ENCODE assay signal across 9 cellular contexts in the genomic region with DNA sequence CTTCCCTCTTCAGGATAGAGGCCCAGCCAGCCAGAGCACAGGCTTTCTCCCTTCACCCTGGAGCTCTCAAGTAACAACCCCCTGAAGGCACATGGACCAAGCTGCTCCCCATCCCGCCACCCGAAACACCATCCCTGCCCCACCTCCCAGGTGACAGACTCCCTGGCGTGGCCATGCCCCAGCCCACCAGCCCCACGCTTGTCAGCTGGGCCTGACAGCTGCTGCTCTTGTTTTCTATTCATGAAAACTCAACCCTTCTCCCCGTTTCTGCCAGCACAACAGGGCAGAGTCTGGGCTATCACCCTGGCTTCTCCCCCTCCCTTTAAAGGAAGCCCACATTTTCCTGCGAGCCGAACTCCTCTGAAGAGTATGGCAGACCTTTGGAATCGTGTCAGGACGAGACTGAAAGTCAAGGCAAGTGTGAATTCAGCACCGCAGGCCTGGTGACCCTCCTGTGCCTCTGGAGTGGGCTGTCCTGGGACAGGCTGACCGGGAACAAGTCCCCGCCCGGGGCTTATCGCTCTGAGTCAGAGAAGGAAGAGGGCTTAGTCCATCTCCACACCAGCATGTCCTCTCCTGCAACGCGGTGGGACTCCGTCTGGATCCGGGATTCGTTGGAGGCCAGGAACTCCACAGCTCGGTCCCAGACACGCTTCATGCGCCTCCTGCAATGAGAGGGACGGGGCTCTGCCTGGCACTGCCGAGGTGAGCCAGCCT. TPM values are rescaled to one million over a fixed set of nuclear protein-coding genes. Genes with fewer than 3 reads are reported as not detected.
DNase-seq lines count a peak whose midpoint lies in the region; ATAC-seq and TF ChIP-seq lines count a peak whose summit lies in the region.
"Had no signal": no experiment of that assay in that cellular context is flagged by ENCODE, and none has a peak within 500 bp of the region (broad histone marks: within the 10 kb centered on the region; RNA-seq: fewer than 3 reads in every experiment).

No MANE protein-coding gene starts in this region.

- H3K27me3 Mint-ChIP-seq in stimulated activated naive CD8-positive, alpha-beta T cell treated with anti-CD3 and anti-CD28 coated beads, Interleukin-15, amount 100 ng/mL, for 72 hours: peaks cover 25% of the 10 kb centered on the region
- peaks cover 0 to 14% of the 10 kb centered on the region in 2 donors for H3K27me3 Mint-ChIP-seq in effector memory CD8-positive, alpha-beta T cell
- H3K27me3 Mint-ChIP-seq in naive B cell: peaks cover 0 to 9% (median 3%) of the 10 kb centered on the region in 3 donors

- H3K36me3 Mint-ChIP-seq in effector memory CD8-positive, alpha-beta T cell (ENCODE audit: insufficient read depth): peaks cover 53% of the 10 kb centered on the region
- H3K36me3 Mint-ChIP-seq in naive B cell: peaks cover 0 to 10% of the 10 kb centered on the region in 2 donors

- TF ChIP-seq POLR2A in vagina (IDR thresholded peaks at IDR 0.05): no peak
- no peak for TF ChIP-seq POLR2A in adrenal gland (IDR thresholded peaks at IDR 0.05)

- TF ChIP-seq CTCF in vagina (IDR thresholded peaks at IDR 0.05) (no peak), adrenal gland (IDR thresholded peaks at IDR 0.05) (no peak)

- no peaks in the 10 kb centered on the region for H3K9me3 Mint-ChIP-seq in stimulated activated naive CD8-positive, alpha-beta T cell treated with anti-CD3 and anti-CD28 coated beads, Interleukin-15, amount 100 ng/mL, for 72 hours
- no peaks in the 10 kb centered on the region for H3K9me3 Mint-ChIP-seq in effector memory CD8-positive, alpha-beta T cell
- peaks cover 0 to under 1% (median 0%) of the 10 kb centered on the region in 7 donors for H3K9me3 Mint-ChIP-seq in naive B cell

- peaks cover 56% of the 10 kb centered on the region for H3K4me1 ChIP-seq in vagina
- peaks cover 13 to 24% of the 10 kb centered on the region in 2 donors for H3K4me1 ChIP-seq in adrenal gland (replicated peaks in 1 of 2)

- H3K36me3 ChIP-seq in vagina (peaks cover 2 to 40% of the 10 kb centered on the region in 2 donors), adrenal gland (replicated peaks in 1 of 2) (peaks cover 0 to 52% of the 10 kb centered on the region in 2 donors), MG63 (peaks cover 13% of the 10 kb centered on the region)

- peaks cover 18% of the 10 kb centered on the region for H3K4me1 Mint-ChIP-seq in stimulated activated naive CD8-positive, alpha-beta T cell treated with anti-CD3 and anti-CD28 coated beads, Interleukin-15, amount 100 ng/mL, for 72 hours
- H3K4me1 Mint-ChIP-seq in effector memory CD8-positive, alpha-beta T cell (ENCODE audit: low read depth in 2 of 2): peaks cover 12 to 14% of the 10 kb centered on the region in 2 donors
- H3K4me1 Mint-ChIP-seq in naive B cell: peaks cover 6 to 13% (median 12%) of the 10 kb centered on the region in 3 donors

- no peaks in the 10 kb centered on the region for H3K9me3 ChIP-seq in vagina
- H3K9me3 ChIP-seq in adrenal gland (replicated peaks in 1 of 3): no peaks in the 10 kb centered on the region
- H3K9me3 ChIP-seq in MG63: no peaks in the 10 kb centered on the region

- in situ Hi-C loops in ACHN (cut with HindIII; ENCODE audit: low pct_ligation_motif_present, low pct_unique_long_range_greater_than_20kb, low sequenced_read_pairs): no loop called here

- ATAC-seq in stimulated activated naive CD8-positive, alpha-beta T cell treated with anti-CD3 and anti-CD28 coated beads, Interleukin-15, amount 100 ng/mL, for 72 hours: peak; percentile 28
- no peak for ATAC-seq in stimulated activated naive CD8-positive, alpha-beta T cell treated with anti-CD3 and anti-CD28 coated beads, Interleukin-15, Interleukin-2, amounts not matched to agents 100 U/mL and 50 U/mL, for 24 hours
- peak; percentile 4 for ATAC-seq in effector memory CD8-positive, alpha-beta T cell (replicated peaks)
- ATAC-seq in naive B cell (ENCODE audit: low read depth in 2 of 2): peak; percentile 4 to 5

- peak in 1 of 2 donors; percentile 23 for DNase-seq in stimulated activated naive CD8-positive, alpha-beta T cell treated with anti-CD3 and anti-CD28 coated beads, Interleukin-15, amount 100 ng/mL, for 72 hours
- DNase-seq in stimulated activated naive CD8-positive, alpha-beta T cell treated with anti-CD3 and anti-CD28 coated beads, Interleukin-15, Interleukin-2, amounts not matched to agents 100 U/mL and 50 U/mL, for 24 hours: no peak
- DNase-seq in effector memory CD8-positive, alpha-beta T cell: no peak
- DNase-seq in naive B cell: no peak
- no peak for DNase-seq in vagina (ENCODE audit: extremely low spot score in 2 of 2)
- no peak for DNase-seq in adrenal gland
- DNase-seq in MG63: no peak
- DNase-seq in ACHN: no peak

- no peak overlapping the region for H3K27ac Mint-ChIP-seq in stimulated activated naive CD8-positive, alpha-beta T cell treated with anti-CD3 and anti-CD28 coated beads, Interleukin-15, amount 100 ng/mL, for 72 hours
- H3K27ac Mint-ChIP-seq in effector memory CD8-positive, alpha-beta T cell: peak overlapping the region in 1 of 2 donors; percentile 79
- H3K27ac Mint-ChIP-seq in naive B cell: peak overlapping the region in 4 of 6 donors; percentile 7 to 76 (median 18)

- H3K27ac ChIP-seq in vagina (peak overlapping the region; percentile 90), adrenal gland (peak overlapping the region in 2 of 5 donors; percentile 68 to 86)
- H3K27ac ChIP-seq: C4-2B had no signal

- H3K4me3 ChIP-seq in vagina (peak overlapping the region in 1 of 2 donors; percentile 27), adrenal gland (no peak overlapping the region), MG63 (no peak overlapping the region)

- H3K4me3 Mint-ChIP-seq in stimulated activated naive CD8-positive, alpha-beta T cell treated with anti-CD3 and anti-CD28 coated beads, Interleukin-15, amount 100 ng/mL, for 72 hours: no peak overlapping the region
- H3K4me3 Mint-ChIP-seq in effector memory CD8-positive, alpha-beta T cell: peak overlapping the region in 1 of 2 donors; percentile 27
- no peak overlapping the region for H3K4me3 Mint-ChIP-seq in naive B cell

- H3K27me3 ChIP-seq in vagina: no peaks in the 10 kb centered on the region
- no peaks in the 10 kb centered on the region for H3K27me3 ChIP-seq in adrenal gland
- H3K27me3 ChIP-seq in MG63: no peaks in the 10 kb centered on the region

- 74 to 82% (median 79%) methylated on average over 12 to 24 of the region's 24 CpGs for WGBS in adrenal gland, 4 donors

- intact Hi-C loops in vagina (cut with DNase I) (loop anchor here (10.0 kb wide), 1 partner anchor 383 kb away; no protein-coding TSS in a partner anchor), adrenal gland (cut with DNase I) (loop anchor here (5.0 kb wide), 2 partner anchors 255 to 380 kb away; no protein-coding TSS in a partner anchor)

RNA-seq across cellular contexts. Expression of a gene that starts 16.7 kb away (rescaled TPM):
- 10 to 100 TPM; 15.4 to 51.3 (median 27.9) TPM for polyA plus RNA-seq in naive B cell (ENCODE audit: low read depth in 6 of 6)
- total RNA-seq in vagina: 55.5 TPM
- 10 to 100 TPM; 44.6 to 76.6 (median 58.3) TPM for total RNA-seq in adrenal gland
- polyA plus RNA-seq in adrenal gland: 100 to 1,000 TPM in 2 of 3 donors, 10 to 100 TPM in 1; 32.4 to 121 (median 104) TPM
- 30.5 and 36.0 TPM in 2 replicates for total RNA-seq in MG63 (2014; rRNA removed; shearing (Covaris generic); ENCODE audit: low replicate concordance)

RNA-seq across cellular contexts. Expression of a gene that starts 25.6 kb away (rescaled TPM):
- polyA plus RNA-seq in naive B cell (ENCODE audit: low read depth in 6 of 6) (not detected), adrenal gland (under 1 TPM; 0.32 to 0.71 (median 0.44) TPM)
- total RNA-seq in vagina (1.5 TPM), adrenal gland (1 to 10 TPM in 3 of 8 donors, under 1 TPM in 2, not detected in 3; 0.22 to 1.6 (median 1.1) TPM)
- not detected in 2 replicates for total RNA-seq in MG63 (2014; rRNA removed; shearing (Covaris generic); ENCODE audit: low replicate concordance)

RNA-seq across cellular contexts. Expression of a gene that starts 31.5 kb away (rescaled TPM):
- polyA plus RNA-seq in naive B cell (ENCODE audit: low read depth in 6 of 6) (not detected), adrenal gland (not detected)
- total RNA-seq in vagina (not detected), adrenal gland (not detected)
- total RNA-seq in MG63 (2014; rRNA removed; shearing (Covaris generic); ENCODE audit: low replicate concordance): not detected in 2 replicates

Comparison
In these comparisons a context has a peak if more than half of its experiments do, and no peak if none do; other contexts are left out.
1. H3K27ac Mint-ChIP-seq: peak in naive B cell (4 of 6); none in stimulated activated naive CD8-positive, alpha-beta T cell treated with anti-CD3 and anti-CD28 coated beads, Interleukin-15, amount 100 ng/mL, for 72 hours (0 of 2).